In the genomic region with DNA sequence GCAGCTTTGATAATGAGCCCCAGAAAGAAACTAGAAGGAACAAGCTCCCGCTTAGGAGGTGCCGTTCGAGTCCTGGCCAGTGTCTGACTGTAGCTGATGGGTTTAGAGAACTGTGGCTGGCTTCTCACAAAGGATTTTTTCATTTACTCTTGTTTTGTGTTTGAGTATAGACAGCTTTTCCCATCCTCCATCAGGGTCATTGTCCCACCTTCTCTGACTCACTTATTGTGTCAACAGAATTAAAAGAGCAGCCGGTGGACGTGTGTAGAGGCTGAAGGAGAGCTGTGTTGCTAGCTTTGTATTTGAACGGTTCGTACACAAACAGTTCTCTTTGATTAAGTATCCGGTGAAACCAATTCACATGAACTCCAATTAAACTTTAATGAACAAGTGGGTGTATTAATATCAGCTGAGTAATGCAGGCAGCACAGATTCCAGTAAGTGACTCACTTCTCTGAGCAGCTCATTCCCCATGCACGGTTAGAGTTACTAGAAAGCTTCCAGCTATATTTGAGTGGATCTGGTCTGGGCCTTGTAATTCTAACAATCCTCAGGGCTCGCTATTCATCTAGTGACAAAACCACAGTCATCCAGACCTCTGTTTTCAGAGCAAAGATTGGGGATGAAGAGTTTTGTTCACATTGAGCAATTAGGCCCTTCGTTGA, we compare ENCODE assay signal across 1 cellular context.
TF ChIP-seq lines count a peak whose summit lies in the region.

No MANE protein-coding gene starts in this region.

TF ChIP-seq in HepG2, 621 proteins besides CTCF, POLR2A, EP300 and RAD21 (continued from another document and continues in another):
- TF ChIP-seq, protein P1, sequence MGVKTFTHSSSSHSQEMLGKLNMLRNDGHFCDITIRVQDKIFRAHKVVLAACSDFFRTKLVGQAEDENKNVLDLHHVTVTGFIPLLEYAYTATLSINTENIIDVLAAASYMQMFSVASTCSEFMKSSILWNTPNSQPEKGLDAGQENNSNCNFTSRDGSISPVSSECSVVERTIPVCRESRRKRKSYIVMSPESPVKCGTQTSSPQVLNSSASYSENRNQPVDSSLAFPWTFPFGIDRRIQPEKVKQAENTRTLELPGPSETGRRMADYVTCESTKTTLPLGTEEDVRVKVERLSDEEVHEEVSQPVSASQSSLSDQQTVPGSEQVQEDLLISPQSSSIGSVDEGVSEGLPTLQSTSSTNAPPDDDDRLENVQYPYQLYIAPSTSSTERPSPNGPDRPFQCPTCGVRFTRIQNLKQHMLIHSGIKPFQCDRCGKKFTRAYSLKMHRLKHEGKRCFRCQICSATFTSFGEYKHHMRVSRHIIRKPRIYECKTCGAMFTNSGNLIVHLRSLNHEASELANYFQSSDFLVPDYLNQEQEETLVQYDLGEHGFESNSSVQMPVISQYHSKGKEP (CRISPR knock-in tag; IDR thresholded peaks at IDR 0.05): no peak
- TF ChIP-seq ZNF225 (CRISPR knock-in tag; IDR thresholded peaks at IDR 0.05) (no peak), ZNF746 (CRISPR knock-in tag; IDR thresholded peaks at IDR 0.05) (no peak), TBL1XR1 (IDR thresholded peaks at IDR 0.05; ENCODE audit: borderline replicate concordance, low read length, partially characterized antibody) (peak; percentile 95), ZNF12 (CRISPR knock-in tag; IDR thresholded peaks at IDR 0.05) (peak; percentile 42), NFRKB (IDR thresholded peaks at IDR 0.05) (no peak), PHB2 (IDR thresholded peaks at IDR 0.05; ENCODE audit: partially characterized antibody) (no peak), ZMYM2 (CRISPR knock-in tag; IDR thresholded peaks at IDR 0.05) (no peak), ARNT2 (CRISPR knock-in tag; IDR thresholded peaks at IDR 0.05; ENCODE audit: low read depth) (peak; percentile 44; the same call in 1 of the 2 replicates), CREB1 (IDR thresholded peaks at IDR 0.05) (no peak), CREB1 (CRISPR knock-in tag; IDR thresholded peaks at IDR 0.05) (peak; percentile 88), HOXA5 (CRISPR knock-in tag; IDR thresholded peaks at IDR 0.05) (peak; percentile 77), MED13 (CRISPR knock-in tag; IDR thresholded peaks at IDR 0.05) (peak; percentile 93), KDM2A (CRISPR knock-in tag; IDR thresholded peaks at IDR 0.05; ENCODE audit: borderline replicate concordance, low read depth) (no peak), LCORL (IDR thresholded peaks at IDR 0.05) (no peak), LCORL (CRISPR knock-in tag; IDR thresholded peaks at IDR 0.05) (peak; percentile 69; the same call in 1 of the 2 replicates)
- TF ChIP-seq, protein P2, sequence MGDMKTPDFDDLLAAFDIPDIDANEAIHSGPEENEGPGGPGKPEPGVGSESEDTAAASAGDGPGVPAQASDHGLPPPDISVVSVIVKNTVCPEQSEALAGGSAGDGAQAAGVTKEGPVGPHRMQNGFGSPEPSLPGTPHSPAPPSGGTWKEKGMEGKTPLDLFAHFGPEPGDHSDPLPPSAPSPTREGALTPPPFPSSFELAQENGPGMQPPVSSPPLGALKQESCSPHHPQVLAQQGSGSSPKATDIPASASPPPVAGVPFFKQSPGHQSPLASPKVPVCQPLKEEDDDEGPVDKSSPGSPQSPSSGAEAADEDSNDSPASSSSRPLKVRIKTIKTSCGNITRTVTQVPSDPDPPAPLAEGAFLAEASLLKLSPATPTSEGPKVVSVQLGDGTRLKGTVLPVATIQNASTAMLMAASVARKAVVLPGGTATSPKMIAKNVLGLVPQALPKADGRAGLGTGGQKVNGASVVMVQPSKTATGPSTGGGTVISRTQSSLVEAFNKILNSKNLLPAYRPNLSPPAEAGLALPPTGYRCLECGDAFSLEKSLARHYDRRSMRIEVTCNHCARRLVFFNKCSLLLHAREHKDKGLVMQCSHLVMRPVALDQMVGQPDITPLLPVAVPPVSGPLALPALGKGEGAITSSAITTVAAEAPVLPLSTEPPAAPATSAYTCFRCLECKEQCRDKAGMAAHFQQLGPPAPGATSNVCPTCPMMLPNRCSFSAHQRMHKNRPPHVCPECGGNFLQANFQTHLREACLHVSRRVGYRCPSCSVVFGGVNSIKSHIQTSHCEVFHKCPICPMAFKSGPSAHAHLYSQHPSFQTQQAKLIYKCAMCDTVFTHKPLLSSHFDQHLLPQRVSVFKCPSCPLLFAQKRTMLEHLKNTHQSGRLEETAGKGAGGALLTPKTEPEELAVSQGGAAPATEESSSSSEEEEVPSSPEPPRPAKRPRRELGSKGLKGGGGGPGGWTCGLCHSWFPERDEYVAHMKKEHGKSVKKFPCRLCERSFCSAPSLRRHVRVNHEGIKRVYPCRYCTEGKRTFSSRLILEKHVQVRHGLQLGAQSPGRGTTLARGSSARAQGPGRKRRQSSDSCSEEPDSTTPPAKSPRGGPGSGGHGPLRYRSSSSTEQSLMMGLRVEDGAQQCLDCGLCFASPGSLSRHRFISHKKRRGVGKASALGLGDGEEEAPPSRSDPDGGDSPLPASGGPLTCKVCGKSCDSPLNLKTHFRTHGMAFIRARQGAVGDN (CRISPR knock-in tag; IDR thresholded peaks at IDR 0.05): no peak
- TF ChIP-seq, protein P3, sequence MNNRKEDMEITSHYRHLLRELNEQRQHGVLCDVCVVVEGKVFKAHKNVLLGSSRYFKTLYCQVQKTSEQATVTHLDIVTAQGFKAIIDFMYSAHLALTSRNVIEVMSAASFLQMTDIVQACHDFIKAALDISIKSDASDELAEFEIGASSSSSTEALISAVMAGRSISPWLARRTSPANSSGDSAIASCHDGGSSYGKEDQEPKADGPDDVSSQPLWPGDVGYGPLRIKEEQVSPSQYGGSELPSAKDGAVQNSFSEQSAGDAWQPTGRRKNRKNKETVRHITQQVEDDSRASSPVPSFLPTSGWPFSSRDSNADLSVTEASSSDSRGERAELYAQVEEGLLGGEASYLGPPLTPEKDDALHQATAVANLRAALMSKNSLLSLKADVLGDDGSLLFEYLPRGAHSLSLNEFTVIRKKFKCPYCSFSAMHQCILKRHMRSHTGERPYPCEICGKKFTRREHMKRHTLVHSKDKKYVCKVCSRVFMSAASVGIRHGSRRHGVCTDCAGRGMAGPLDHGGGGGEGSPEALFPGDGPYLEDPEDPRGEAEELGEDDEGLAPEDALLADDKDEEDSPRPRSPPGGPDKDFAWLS (CRISPR knock-in tag; IDR thresholded peaks at IDR 0.05; ENCODE audit: borderline replicate concordance): no peak
- TF ChIP-seq, protein P4, sequence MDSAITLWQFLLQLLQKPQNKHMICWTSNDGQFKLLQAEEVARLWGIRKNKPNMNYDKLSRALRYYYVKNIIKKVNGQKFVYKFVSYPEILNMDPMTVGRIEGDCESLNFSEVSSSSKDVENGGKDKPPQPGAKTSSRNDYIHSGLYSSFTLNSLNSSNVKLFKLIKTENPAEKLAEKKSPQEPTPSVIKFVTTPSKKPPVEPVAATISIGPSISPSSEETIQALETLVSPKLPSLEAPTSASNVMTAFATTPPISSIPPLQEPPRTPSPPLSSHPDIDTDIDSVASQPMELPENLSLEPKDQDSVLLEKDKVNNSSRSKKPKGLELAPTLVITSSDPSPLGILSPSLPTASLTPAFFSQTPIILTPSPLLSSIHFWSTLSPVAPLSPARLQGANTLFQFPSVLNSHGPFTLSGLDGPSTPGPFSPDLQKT (CRISPR knock-in tag; IDR thresholded peaks at IDR 0.05; ENCODE audit: borderline replicate concordance): no peak
- TF ChIP-seq, protein P5, sequence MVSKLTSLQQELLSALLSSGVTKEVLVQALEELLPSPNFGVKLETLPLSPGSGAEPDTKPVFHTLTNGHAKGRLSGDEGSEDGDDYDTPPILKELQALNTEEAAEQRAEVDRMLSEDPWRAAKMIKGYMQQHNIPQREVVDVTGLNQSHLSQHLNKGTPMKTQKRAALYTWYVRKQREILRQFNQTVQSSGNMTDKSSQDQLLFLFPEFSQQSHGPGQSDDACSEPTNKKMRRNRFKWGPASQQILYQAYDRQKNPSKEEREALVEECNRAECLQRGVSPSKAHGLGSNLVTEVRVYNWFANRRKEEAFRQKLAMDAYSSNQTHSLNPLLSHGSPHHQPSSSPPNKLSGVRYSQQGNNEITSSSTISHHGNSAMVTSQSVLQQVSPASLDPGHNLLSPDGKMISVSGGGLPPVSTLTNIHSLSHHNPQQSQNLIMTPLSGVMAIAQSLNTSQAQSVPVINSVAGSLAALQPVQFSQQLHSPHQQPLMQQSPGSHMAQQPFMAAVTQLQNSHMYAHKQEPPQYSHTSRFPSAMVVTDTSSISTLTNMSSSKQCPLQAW (CRISPR knock-in tag; IDR thresholded peaks at IDR 0.05): peak; percentile 97
- TF ChIP-seq, protein P6, sequence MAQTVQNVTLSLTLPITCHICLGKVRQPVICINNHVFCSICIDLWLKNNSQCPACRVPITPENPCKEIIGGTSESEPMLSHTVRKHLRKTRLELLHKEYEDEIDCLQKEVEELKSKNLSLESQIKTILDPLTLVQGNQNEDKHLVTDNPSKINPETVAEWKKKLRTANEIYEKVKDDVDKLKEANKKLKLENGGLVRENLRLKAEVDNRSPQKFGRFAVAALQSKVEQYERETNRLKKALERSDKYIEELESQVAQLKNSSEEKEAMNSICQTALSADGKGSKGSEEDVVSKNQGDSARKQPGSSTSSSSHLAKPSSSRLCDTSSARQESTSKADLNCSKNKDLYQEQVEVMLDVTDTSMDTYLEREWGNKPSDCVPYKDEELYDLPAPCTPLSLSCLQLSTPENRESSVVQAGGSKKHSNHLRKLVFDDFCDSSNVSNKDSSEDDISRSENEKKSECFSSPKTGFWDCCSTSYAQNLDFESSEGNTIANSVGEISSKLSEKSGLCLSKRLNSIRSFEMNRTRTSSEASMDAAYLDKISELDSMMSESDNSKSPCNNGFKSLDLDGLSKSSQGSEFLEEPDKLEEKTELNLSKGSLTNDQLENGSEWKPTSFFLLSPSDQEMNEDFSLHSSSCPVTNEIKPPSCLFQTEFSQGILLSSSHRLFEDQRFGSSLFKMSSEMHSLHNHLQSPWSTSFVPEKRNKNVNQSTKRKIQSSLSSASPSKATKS (CRISPR knock-in tag; IDR thresholded peaks at IDR 0.05): no peak
- TF ChIP-seq, protein P7, sequence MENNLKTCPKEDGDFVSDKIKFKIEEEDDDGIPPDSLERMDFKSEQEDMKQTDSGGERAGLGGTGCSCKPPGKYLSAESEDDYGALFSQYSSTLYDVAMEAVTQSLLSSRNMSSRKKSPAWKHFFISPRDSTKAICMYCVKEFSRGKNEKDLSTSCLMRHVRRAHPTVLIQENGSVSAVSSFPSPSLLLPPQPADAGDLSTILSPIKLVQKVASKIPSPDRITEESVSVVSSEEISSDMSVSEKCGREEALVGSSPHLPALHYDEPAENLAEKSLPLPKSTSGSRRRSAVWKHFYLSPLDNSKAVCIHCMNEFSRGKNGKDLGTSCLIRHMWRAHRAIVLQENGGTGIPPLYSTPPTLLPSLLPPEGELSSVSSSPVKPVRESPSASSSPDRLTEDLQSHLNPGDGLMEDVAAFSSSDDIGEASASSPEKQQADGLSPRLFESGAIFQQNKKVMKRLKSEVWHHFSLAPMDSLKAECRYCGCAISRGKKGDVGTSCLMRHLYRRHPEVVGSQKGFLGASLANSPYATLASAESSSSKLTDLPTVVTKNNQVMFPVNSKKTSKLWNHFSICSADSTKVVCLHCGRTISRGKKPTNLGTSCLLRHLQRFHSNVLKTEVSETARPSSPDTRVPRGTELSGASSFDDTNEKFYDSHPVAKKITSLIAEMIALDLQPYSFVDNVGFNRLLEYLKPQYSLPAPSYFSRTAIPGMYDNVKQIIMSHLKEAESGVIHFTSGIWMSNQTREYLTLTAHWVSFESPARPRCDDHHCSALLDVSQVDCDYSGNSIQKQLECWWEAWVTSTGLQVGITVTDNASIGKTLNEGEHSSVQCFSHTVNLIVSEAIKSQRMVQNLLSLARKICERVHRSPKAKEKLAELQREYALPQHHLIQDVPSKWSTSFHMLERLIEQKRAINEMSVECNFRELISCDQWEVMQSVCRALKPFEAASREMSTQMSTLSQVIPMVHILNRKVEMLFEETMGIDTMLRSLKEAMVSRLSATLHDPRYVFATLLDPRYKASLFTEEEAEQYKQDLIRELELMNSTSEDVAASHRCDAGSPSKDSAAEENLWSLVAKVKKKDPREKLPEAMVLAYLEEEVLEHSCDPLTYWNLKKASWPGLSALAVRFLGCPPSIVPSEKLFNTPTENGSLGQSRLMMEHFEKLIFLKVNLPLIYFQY (CRISPR knock-in tag; IDR thresholded peaks at IDR 0.05; ENCODE audit: borderline replicate concordance): peak; percentile 44; the same call in 1 of the 2 replicates
- TF ChIP-seq, protein P8, sequence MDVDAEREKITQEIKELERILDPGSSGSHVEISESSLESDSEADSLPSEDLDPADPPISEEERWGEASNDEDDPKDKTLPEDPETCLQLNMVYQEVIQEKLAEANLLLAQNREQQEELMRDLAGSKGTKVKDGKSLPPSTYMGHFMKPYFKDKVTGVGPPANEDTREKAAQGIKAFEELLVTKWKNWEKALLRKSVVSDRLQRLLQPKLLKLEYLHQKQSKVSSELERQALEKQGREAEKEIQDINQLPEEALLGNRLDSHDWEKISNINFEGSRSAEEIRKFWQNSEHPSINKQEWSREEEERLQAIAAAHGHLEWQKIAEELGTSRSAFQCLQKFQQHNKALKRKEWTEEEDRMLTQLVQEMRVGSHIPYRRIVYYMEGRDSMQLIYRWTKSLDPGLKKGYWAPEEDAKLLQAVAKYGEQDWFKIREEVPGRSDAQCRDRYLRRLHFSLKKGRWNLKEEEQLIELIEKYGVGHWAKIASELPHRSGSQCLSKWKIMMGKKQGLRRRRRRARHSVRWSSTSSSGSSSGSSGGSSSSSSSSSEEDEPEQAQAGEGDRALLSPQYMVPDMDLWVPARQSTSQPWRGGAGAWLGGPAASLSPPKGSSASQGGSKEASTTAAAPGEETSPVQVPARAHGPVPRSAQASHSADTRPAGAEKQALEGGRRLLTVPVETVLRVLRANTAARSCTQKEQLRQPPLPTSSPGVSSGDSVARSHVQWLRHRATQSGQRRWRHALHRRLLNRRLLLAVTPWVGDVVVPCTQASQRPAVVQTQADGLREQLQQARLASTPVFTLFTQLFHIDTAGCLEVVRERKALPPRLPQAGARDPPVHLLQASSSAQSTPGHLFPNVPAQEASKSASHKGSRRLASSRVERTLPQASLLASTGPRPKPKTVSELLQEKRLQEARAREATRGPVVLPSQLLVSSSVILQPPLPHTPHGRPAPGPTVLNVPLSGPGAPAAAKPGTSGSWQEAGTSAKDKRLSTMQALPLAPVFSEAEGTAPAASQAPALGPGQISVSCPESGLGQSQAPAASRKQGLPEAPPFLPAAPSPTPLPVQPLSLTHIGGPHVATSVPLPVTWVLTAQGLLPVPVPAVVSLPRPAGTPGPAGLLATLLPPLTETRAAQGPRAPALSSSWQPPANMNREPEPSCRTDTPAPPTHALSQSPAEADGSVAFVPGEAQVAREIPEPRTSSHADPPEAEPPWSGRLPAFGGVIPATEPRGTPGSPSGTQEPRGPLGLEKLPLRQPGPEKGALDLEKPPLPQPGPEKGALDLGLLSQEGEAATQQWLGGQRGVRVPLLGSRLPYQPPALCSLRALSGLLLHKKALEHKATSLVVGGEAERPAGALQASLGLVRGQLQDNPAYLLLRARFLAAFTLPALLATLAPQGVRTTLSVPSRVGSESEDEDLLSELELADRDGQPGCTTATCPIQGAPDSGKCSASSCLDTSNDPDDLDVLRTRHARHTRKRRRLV (CRISPR knock-in tag; IDR thresholded peaks at IDR 0.05): 0 out of 2 replicates have a peak, but pooled peaks have one; percentile 38
